In genomic region chr5:157540124-157540523, GRCh38 we compare ENCODE assay signal across 10 cellular contexts. TPM values are rescaled to one million over a fixed set of nuclear protein-coding genes. Genes with fewer than 3 reads are reported as not detected.
DNase-seq lines count a peak whose midpoint lies in the region; ATAC-seq, FAIRE-seq and TF ChIP-seq lines count a peak whose summit lies in the region.
"Had no signal": no experiment of that assay in that cellular context is flagged by ENCODE, and none has a peak within 500 bp of the region (broad histone marks: within the 10 kb centered on the region; RNA-seq: fewer than 3 reads in every experiment).

No MANE protein-coding gene starts in this region.

- TF ChIP-seq RAD21 in GM12878 (IDR thresholded peaks at IDR 0.05; ENCODE audit: insufficient read depth, low read depth, low read length): no peak

- peaks cover 22% of the 10 kb centered on the region for H3K79me2 ChIP-seq in GM12878 (ENCODE audit: control insufficient read depth, insufficient read depth, low read length)
- H3K79me2 ChIP-seq in osteoblast (ENCODE audit: insufficient read depth, low read length): peaks cover 59% of the 10 kb centered on the region

- H3K27me3 ChIP-seq in GM12878 (replicated peaks in 1 of 2; ENCODE audit: control insufficient read depth in 2 of 2, insufficient read depth in 2 of 2, low read length in 1 of 2) (no peaks in the 10 kb centered on the region), osteoblast (ENCODE audit: insufficient read depth, low read length) (no peaks in the 10 kb centered on the region), thyroid gland (no peaks in the 10 kb centered on the region)
- H3K27me3 ChIP-seq: foreskin keratinocyte had no signal

- peak overlapping the region; percentile 92 for H3K27ac ChIP-seq in GM12878 (ENCODE audit: control insufficient read depth, insufficient read depth)
- peak overlapping the region; percentile 62 for H3K27ac ChIP-seq in osteoblast (ENCODE audit: low read depth, low read length)
- peak overlapping the region in 1 of 3 donors; percentile 46 for H3K27ac ChIP-seq in thyroid gland
- H3K27ac ChIP-seq: foreskin keratinocyte had no signal

- TSS peak; percentile 45 for BruUV-seq in GM12878 (replicated peaks; lab: Mats Ljungman, UMichigan)

- H3K4me3 ChIP-seq in GM12878: peak overlapping the region; percentile 56
- H3K4me3 ChIP-seq in osteoblast (ENCODE audit: insufficient read depth, low read length): no peak overlapping the region
- H3K4me3 ChIP-seq in thyroid gland (replicated peaks in 1 of 3): no peak overlapping the region

- in situ Hi-C loops in GM12878 (cut with MboI): no loop called here

- no peak for FAIRE-seq in GM12892 (lab: Jason Lieb, UNC)
- FAIRE-seq in GM12878 (lab: Jason Lieb, UNC): no peak

- DNase-seq in GM12892 (ENCODE audit: insufficient read length) (no peak), GM12878 (ENCODE audit: low read depth, low spot score) (no peak), osteoblast (ENCODE audit: insufficient read length, low spot score, missing footprints) (no peak), NCI-H2029 treated with DMSO at 0.1 percent for 48 hours (lab: John Stamatoyannopoulos, UW) (no peak), NCI-H146 (lab: John Stamatoyannopoulos, UW) (no peak), thyroid gland (no peak)
- DNase-seq: foreskin keratinocyte, Kasumi-1 had no signal

- H3K36me3 ChIP-seq in GM12878 (ENCODE audit: control insufficient read depth in 2 of 2, insufficient read depth in 2 of 2, low read length in 1 of 2): peaks cover 0 to 10% of the 10 kb centered on the region in 2 experiments; a peak in 3 of 4 replicates
- H3K36me3 ChIP-seq in osteoblast (ENCODE audit: insufficient read depth, low read length): peaks cover 12% of the 10 kb centered on the region
- H3K36me3 ChIP-seq in thyroid gland: no peaks in the 10 kb centered on the region

- 0 out of 2 replicates have a peak, but pooled peaks have one; percentile 5 for TF ChIP-seq POLR2A in GM12892 (IDR thresholded peaks at IDR 0.05; ENCODE audit: low read depth, low read length)
- TF ChIP-seq POLR2A in GM12878 (IDR thresholded peaks at IDR 0.05; ENCODE audit: low read depth, low read length): no peak
- no peak for TF ChIP-seq POLR2A in thyroid gland (IDR thresholded peaks at IDR 0.05)

- WGBS in GM12878 (ENCODE audit: insufficient coverage, insufficient replicate concordance, low lambda C conversion rate, missing lambda C conversion rate): 3% methylated on average over 2 of the region's 2 CpGs
- WGBS in thyroid gland, 2 donors: 84 to 90% methylated on average over 2 of the region's 2 CpGs

- H3K4me1 ChIP-seq in GM12878 (ENCODE audit: control insufficient read depth, insufficient read depth, low read length) (peaks cover 44% of the 10 kb centered on the region), osteoblast (ENCODE audit: insufficient read depth, low read length) (peaks cover 31% of the 10 kb centered on the region), thyroid gland (peaks cover 6 to 11% of the 10 kb centered on the region in 2 donors)
- H3K4me1 ChIP-seq: foreskin keratinocyte had no signal

- CTCF ChIA-PET in GM12878 (lab: Yijun Ruan, JAX): interaction anchor here (1.0 to 3.5 kb wide), 6 partner anchors 21 to 203 kb away, joined by 3 to 27 read pairs (median 6); partner anchors contain the start of gene LSM11

- H2AFZ ChIP-seq in GM12878 (ENCODE audit: control insufficient read depth, low read depth, low read length) (peak overlapping the region; percentile 54), osteoblast (ENCODE audit: low read length) (no peak overlapping the region)

- TF ChIP-seq CTCF in GM12878 (IDR thresholded peaks at IDR 0.05 in 2 of 3, conservative IDR thresholded peaks at IDR 0.05 in 1 of 3; ENCODE audit: control insufficient read depth in 2 of 3, extremely low read depth in 1 of 3, insufficient read depth in 1 of 3, low read depth in 3 of 3, low read length in 3 of 3) (no peak), osteoblast (IDR thresholded peaks at IDR 0.05; ENCODE audit: extremely low read depth, low read depth, low read length) (no peak), thyroid gland (IDR thresholded peaks at IDR 0.05) (no peak)

- intact Hi-C loops in GM12878 (cut with micrococcal nuclease; ENCODE audit: unreplicated experiment) (loop anchor here (1.0 to 2.0 kb wide), 4 partner anchors 19 to 56 kb away; no protein-coding TSS in a partner anchor), thyroid gland (cut with DNase I) (no loop called here)

- RAD21 ChIA-PET in GM12878 (lab: Charles Lee; ENCODE audit: unreplicated experiment): interaction anchor here (0.9 to 3.5 kb wide), 11 partner anchors 10 to 109 kb away, joined by 3 to 36 read pairs (median 10); no protein-coding TSS in a partner anchor

- POLR2A ChIA-PET in GM12878 (lab: Charles Lee): interaction anchor here (0.7 to 2.7 kb wide), 7 partner anchors 16 to 57 kb away, joined by 3 to 11 read pairs (median 4); no protein-coding TSS in a partner anchor

- no peaks in the 10 kb centered on the region for H3K9me3 ChIP-seq in GM12878 (replicated peaks; ENCODE audit: control insufficient read depth, insufficient read depth, low read length)
- no peaks in the 10 kb centered on the region for H3K9me3 ChIP-seq in osteoblast (ENCODE audit: low read depth, low read length)
- no peaks in the 10 kb centered on the region for H3K9me3 ChIP-seq in thyroid gland

- H4K20me1 ChIP-seq in GM12878 (ENCODE audit: control insufficient read depth, insufficient read depth) (no peaks in the 10 kb centered on the region), osteoblast (ENCODE audit: insufficient read depth, low read length) (no peaks in the 10 kb centered on the region)

- SMC1A ChIA-PET in GM12878 (lab: Charles Lee; ENCODE audit: uncharacterized antibody, unreplicated experiment): interaction anchor here (0.6 to 4.5 kb wide), 14 partner anchors 11 to 178 kb away, joined by 3 to 40 read pairs (median 6); no protein-coding TSS in a partner anchor

- H3K4me2 ChIP-seq in GM12878 (ENCODE audit: control insufficient read depth, insufficient read depth): peak overlapping the region; percentile 90
- H3K4me2 ChIP-seq in osteoblast (ENCODE audit: insufficient read depth, low read length): no peak overlapping the region

- no peak for TF ChIP-seq EP300 in GM12878 (IDR thresholded peaks at IDR 0.05; ENCODE audit: borderline replicate concordance in 1 of 2, control insufficient read depth in 1 of 2, low read depth in 2 of 2, low read length in 2 of 2)

- H3K9ac ChIP-seq in GM12878 (ENCODE audit: control insufficient read depth, insufficient read depth, low read length): peak overlapping the region; percentile 77

- ATAC-seq in HG03064 (IDR thresholded peaks at IDR 0.05; ENCODE audit: low read depth, unreplicated experiment) (peak; percentile 6), GM12878 (peak; percentile 44), HG03520 (IDR thresholded peaks at IDR 0.05; ENCODE audit: unreplicated experiment) (no peak)

TF ChIP-seq in GM12878, 131 proteins besides CTCF, POLR2A, EP300 and RAD21:
- TF ChIP-seq YY1 (IDR thresholded peaks at IDR 0.05; ENCODE audit: low read depth, low read length): peak; percentile 13; the same call in 1 of the 2 replicates
- no peak for TF ChIP-seq SIX5 (IDR thresholded peaks at IDR 0.05; ENCODE audit: low read depth, low read length, severe bottlenecking)
- TF ChIP-seq EED (IDR thresholded peaks at IDR 0.05; ENCODE audit: low read depth): peak; percentile 46; the same call in 1 of the 2 replicates

RNA-seq across cellular contexts. Expression of gene ADAM19, which starts 35.5 kb away (rescaled TPM):
- 8.4 TPM for polyA plus RNA-seq in GM12892 (2012; ENCODE audit: missing spikeins)
- 86.7 and 95.1 TPM in 2 replicates for total RNA-seq in GM12878 (2013; cell fraction: nucleolus; rRNA removed)
- total RNA-seq in GM12878 (2014; rRNA removed): 47.0 and 50.9 TPM in 2 replicates
- total RNA-seq in GM12878 (2014; rRNA removed; fragmentation: Illumina TruSeq; extraction: Trizol): 33.5 and 37.1 TPM in 2 replicates
- 87.3 and 92.8 TPM in 2 replicates for total RNA-seq in GM12878 (2021)
- 9.4 TPM for polyA plus RNA-seq in GM12878 (2011; ENCODE audit: low read depth)
- polyA plus RNA-seq in GM12878 (2011; rRNA removed): 19.3 and 26.1 TPM in 2 replicates
- polyA plus RNA-seq in GM12878 (2011; cell fraction: cytosol; rRNA removed): 21.6 and 23.2 TPM in 2 replicates
- 37.3 and 40.3 TPM in 2 replicates for polyA plus RNA-seq in GM12878 (2011; cell fraction: nucleus; rRNA removed)
- polyA plus RNA-seq in GM12878 (2012): 13.1 and 18.1 TPM in 2 replicates
- 40.6 and 48.5 TPM in 2 replicates for polyA plus RNA-seq in GM12878 (2014; fragmentation: Illumina TruSeq; extraction: Trizol)
- polyA plus RNA-seq in GM12878 (2014; fragmentation: Nextera tagmentation; extraction: Ambion mirVana): 10 to 100 TPM; 16.0 to 24.4 TPM
- polyA plus RNA-seq in GM12878 (2014; rRNA removed): 40.9 and 43.0 TPM in 2 replicates
- polyA plus RNA-seq in GM12878 (2016; fragmentation: Nextera tagmentation; extraction: Ambion mirVana): 10 to 100 TPM; 52.4 to 59.3 TPM
- 52.0 and 66.1 TPM in 2 replicates for polyA minus RNA-seq in GM12878 (2011; rRNA and poly(A)+ RNA removed)
- 23.7 and 28.1 TPM in 2 replicates for polyA minus RNA-seq in GM12878 (2011; cell fraction: cytosol; rRNA and poly(A)+ RNA removed)
- polyA minus RNA-seq in GM12878 (2011; cell fraction: nucleus; rRNA and poly(A)+ RNA removed): 20.6 and 36.1 TPM in 2 replicates
- 12.1 and 14.5 TPM in 2 replicates for total RNA-seq in osteoblast
- total RNA-seq in thyroid gland: 10 to 100 TPM in 2 of 4 donors, 1 to 10 TPM in 2; 6.4 to 15.2 (median 10.0) TPM
